1 cellular context compared by ENCODE assay signal in the genomic region with DNA sequence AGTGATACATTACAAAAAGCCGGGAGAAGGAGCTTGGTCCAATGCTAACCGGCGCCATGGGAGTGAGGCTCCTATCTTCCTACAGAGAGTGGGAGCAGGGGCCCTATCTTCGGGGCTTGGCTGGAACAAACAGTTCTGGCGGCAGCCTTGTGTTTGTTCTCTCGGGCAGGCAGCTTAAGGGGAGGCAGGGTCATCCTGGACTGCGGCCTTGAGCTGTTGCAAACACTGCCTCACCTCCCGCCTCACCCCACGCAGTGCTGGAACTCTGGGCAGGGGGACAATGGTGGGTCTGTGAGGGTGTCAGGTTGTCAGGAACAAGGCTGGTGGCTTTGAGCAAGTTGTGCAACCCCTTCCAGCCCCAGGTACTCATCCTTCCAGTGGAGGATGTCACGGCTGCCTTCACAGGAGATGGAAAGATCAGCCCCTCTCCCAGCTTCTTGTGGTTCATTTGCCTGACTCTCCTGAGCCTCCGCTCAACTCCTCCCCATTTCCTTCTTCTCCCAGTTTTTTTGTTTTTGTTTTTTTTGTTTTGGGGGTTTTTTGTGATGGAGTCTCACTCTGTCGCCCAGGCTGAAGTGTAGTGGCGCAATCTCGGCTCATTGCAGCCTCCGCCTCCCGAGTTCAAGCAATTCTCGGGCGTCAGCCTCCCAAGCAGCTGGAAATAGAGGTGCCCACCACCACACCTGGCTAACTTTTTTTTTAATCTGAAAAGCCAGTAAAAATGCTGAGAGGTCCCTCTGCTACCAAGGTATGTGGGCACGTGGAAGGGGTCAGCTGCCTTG.
TF ChIP-seq lines count a peak whose summit lies in the region.

No MANE protein-coding gene starts in this region.

TF ChIP-seq in HepG2, 621 proteins besides CTCF, POLR2A, EP300 and RAD21 (continued from another document and continues in another):
- TF ChIP-seq ZC3H4 (CRISPR knock-in tag; IDR thresholded peaks at IDR 0.05; ENCODE audit: borderline replicate concordance) (peak; percentile 38; the same call in 1 of the 2 replicates), ZNF12 (CRISPR knock-in tag; IDR thresholded peaks at IDR 0.05) (peak; percentile 61; the same call in 1 of the 2 replicates), ZNF619 (CRISPR knock-in tag; IDR thresholded peaks at IDR 0.05) (peak; percentile 84; the same call in 1 of the 2 replicates), KDM4B (CRISPR knock-in tag; IDR thresholded peaks at IDR 0.05) (peak; percentile 68; the same call in 1 of the 2 replicates), ZNF138 (CRISPR knock-in tag; IDR thresholded peaks at IDR 0.05; ENCODE audit: low read depth) (no peak; the same call in 1 of the 2 replicates), TOE1 (CRISPR knock-in tag; IDR thresholded peaks at IDR 0.05) (0 out of 2 replicates have a peak, but pooled peaks have one; percentile 50), ZNF543 (CRISPR knock-in tag; IDR thresholded peaks at IDR 0.05) (peak; percentile 69; the same call in 1 of the 2 replicates), SNRNP70 (IDR thresholded peaks at IDR 0.05; ENCODE audit: low read depth, low read length) (no peak), NFKBIZ (CRISPR knock-in tag; IDR thresholded peaks at IDR 0.05) (no peak), KLF6 (CRISPR knock-in tag; IDR thresholded peaks at IDR 0.05) (no peak), CENPX (CRISPR knock-in tag; IDR thresholded peaks at IDR 0.05) (no peak), NCOA2 (CRISPR knock-in tag; IDR thresholded peaks at IDR 0.05) (peak; percentile 97), NFRKB (IDR thresholded peaks at IDR 0.05) (no peak; the same call in 1 of the 2 replicates), ARNTL (CRISPR knock-in tag; IDR thresholded peaks at IDR 0.05) (peak; percentile 75; the same call in 1 of the 2 replicates), ZSCAN31 (CRISPR knock-in tag; IDR thresholded peaks at IDR 0.05; ENCODE audit: low read depth) (peak; percentile 84; the same call in 1 of the 2 replicates), WIZ (CRISPR knock-in tag; IDR thresholded peaks at IDR 0.05) (no peak), EEA1 (CRISPR knock-in tag; IDR thresholded peaks at IDR 0.05; ENCODE audit: borderline replicate concordance) (no peak), ZSCAN21 (CRISPR knock-in tag; IDR thresholded peaks at IDR 0.05; ENCODE audit: borderline replicate concordance) (peak; percentile 91), RARA (CRISPR knock-in tag; IDR thresholded peaks at IDR 0.05) (peak; percentile 91), ONECUT2 (CRISPR knock-in tag; IDR thresholded peaks at IDR 0.05) (no peak), ZMYM3 (CRISPR knock-in tag; IDR thresholded peaks at IDR 0.05) (peak; percentile 93), HES4 (CRISPR knock-in tag; IDR thresholded peaks at IDR 0.05; ENCODE audit: borderline replicate concordance) (peak; percentile 76; the same call in 1 of the 2 replicates), SIN3B (IDR thresholded peaks at IDR 0.05; ENCODE audit: low read length) (no peak), ZNF570 (CRISPR knock-in tag; IDR thresholded peaks at IDR 0.05; ENCODE audit: borderline replicate concordance) (no peak), ELF1 (CRISPR knock-in tag; IDR thresholded peaks at IDR 0.05) (peak; percentile 67), SP4 (CRISPR knock-in tag; IDR thresholded peaks at IDR 0.05) (peak; percentile 84), ZNF549 (CRISPR knock-in tag; IDR thresholded peaks at IDR 0.05) (no peak), KDM2A (CRISPR knock-in tag; IDR thresholded peaks at IDR 0.05; ENCODE audit: borderline replicate concordance, low read depth) (peak; percentile 55; the same call in 1 of the 2 replicates), ZBTB38 (CRISPR knock-in tag; IDR thresholded peaks at IDR 0.05) (peak; percentile 90), ZMYM2 (CRISPR knock-in tag; IDR thresholded peaks at IDR 0.05) (peak; percentile 66; the same call in 1 of the 2 replicates), TEAD3 (CRISPR knock-in tag; optimal IDR thresholded peaks at IDR 0.05; ENCODE audit: borderline replicate concordance) (peak; percentile 81), ZNF720 (CRISPR knock-in tag; IDR thresholded peaks at IDR 0.05) (no peak), RAD51 (IDR thresholded peaks at IDR 0.05; ENCODE audit: borderline replicate concordance) (no peak)
- TF ChIP-seq, protein P1, sequence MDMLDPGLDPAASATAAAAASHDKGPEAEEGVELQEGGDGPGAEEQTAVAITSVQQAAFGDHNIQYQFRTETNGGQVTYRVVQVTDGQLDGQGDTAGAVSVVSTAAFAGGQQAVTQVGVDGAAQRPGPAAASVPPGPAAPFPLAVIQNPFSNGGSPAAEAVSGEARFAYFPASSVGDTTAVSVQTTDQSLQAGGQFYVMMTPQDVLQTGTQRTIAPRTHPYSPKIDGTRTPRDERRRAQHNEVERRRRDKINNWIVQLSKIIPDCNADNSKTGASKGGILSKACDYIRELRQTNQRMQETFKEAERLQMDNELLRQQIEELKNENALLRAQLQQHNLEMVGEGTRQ (IDR thresholded peaks at IDR 0.05; ENCODE audit: low read depth, low read length), result no peak
- TF ChIP-seq, protein P1 (CRISPR knock-in tag; IDR thresholded peaks at IDR 0.05; ENCODE audit: borderline replicate concordance), result 0 out of 2 replicates have a peak, but pooled peaks have one; percentile 15
- TF ChIP-seq, protein P2, sequence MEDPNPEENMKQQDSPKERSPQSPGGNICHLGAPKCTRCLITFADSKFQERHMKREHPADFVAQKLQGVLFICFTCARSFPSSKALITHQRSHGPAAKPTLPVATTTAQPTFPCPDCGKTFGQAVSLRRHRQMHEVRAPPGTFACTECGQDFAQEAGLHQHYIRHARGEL (CRISPR knock-in tag; IDR thresholded peaks at IDR 0.05), result no peak
- TF ChIP-seq, protein P3, sequence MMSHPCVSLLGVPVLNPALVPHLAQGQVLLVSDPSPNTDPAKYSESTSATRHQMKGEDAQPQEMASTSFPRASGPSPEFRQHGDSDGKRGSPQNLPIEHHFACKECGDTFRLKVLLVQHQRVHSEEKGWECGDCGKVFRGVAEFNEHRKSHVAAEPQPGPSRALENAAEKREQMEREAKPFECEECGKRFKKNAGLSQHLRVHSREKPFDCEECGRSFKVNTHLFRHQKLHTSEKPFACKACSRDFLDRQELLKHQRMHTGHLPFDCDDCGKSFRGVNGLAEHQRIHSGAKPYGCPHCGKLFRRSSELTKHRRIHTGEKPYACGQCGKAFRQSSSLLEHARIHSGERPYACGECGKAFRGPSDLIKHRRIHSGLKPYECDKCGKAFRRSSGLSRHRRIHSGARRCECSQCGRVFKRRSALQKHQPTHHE (CRISPR knock-in tag; IDR thresholded peaks at IDR 0.05; ENCODE audit: borderline replicate concordance), result no peak; the same call in 1 of the 2 replicates
- TF ChIP-seq, protein P4, sequence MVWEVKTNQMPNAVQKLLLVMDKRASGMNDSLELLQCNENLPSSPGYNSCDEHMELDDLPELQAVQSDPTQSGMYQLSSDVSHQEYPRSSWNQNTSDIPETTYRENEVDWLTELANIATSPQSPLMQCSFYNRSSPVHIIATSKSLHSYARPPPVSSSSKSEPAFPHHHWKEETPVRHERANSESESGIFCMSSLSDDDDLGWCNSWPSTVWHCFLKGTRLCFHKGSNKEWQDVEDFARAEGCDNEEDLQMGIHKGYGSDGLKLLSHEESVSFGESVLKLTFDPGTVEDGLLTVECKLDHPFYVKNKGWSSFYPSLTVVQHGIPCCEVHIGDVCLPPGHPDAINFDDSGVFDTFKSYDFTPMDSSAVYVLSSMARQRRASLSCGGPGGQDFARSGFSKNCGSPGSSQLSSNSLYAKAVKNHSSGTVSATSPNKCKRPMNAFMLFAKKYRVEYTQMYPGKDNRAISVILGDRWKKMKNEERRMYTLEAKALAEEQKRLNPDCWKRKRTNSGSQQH (CRISPR knock-in tag; IDR thresholded peaks at IDR 0.05; ENCODE audit: low read depth), result peak; percentile 64; the same call in 1 of the 2 replicates
- TF ChIP-seq, protein P5, sequence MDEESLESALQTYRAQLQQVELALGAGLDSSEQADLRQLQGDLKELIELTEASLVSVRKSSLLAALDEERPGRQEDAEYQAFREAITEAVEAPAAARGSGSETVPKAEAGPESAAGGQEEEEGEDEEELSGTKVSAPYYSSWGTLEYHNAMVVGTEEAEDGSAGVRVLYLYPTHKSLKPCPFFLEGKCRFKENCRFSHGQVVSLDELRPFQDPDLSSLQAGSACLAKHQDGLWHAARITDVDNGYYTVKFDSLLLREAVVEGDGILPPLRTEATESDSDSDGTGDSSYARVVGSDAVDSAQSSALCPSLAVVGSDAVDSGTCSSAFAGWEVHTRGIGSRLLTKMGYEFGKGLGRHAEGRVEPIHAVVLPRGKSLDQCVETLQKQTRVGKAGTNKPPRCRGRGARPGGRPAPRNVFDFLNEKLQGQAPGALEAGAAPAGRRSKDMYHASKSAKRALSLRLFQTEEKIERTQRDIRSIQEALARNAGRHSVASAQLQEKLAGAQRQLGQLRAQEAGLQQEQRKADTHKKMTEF (CRISPR knock-in tag; IDR thresholded peaks at IDR 0.05), result peak; percentile 59
- TF ChIP-seq, protein P6, sequence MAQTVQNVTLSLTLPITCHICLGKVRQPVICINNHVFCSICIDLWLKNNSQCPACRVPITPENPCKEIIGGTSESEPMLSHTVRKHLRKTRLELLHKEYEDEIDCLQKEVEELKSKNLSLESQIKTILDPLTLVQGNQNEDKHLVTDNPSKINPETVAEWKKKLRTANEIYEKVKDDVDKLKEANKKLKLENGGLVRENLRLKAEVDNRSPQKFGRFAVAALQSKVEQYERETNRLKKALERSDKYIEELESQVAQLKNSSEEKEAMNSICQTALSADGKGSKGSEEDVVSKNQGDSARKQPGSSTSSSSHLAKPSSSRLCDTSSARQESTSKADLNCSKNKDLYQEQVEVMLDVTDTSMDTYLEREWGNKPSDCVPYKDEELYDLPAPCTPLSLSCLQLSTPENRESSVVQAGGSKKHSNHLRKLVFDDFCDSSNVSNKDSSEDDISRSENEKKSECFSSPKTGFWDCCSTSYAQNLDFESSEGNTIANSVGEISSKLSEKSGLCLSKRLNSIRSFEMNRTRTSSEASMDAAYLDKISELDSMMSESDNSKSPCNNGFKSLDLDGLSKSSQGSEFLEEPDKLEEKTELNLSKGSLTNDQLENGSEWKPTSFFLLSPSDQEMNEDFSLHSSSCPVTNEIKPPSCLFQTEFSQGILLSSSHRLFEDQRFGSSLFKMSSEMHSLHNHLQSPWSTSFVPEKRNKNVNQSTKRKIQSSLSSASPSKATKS (CRISPR knock-in tag; IDR thresholded peaks at IDR 0.05), result no peak
- TF ChIP-seq, protein P7, sequence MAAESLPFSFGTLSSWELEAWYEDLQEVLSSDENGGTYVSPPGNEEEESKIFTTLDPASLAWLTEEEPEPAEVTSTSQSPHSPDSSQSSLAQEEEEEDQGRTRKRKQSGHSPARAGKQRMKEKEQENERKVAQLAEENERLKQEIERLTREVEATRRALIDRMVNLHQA (CRISPR knock-in tag; IDR thresholded peaks at IDR 0.05), result no peak
- TF ChIP-seq, protein P8, sequence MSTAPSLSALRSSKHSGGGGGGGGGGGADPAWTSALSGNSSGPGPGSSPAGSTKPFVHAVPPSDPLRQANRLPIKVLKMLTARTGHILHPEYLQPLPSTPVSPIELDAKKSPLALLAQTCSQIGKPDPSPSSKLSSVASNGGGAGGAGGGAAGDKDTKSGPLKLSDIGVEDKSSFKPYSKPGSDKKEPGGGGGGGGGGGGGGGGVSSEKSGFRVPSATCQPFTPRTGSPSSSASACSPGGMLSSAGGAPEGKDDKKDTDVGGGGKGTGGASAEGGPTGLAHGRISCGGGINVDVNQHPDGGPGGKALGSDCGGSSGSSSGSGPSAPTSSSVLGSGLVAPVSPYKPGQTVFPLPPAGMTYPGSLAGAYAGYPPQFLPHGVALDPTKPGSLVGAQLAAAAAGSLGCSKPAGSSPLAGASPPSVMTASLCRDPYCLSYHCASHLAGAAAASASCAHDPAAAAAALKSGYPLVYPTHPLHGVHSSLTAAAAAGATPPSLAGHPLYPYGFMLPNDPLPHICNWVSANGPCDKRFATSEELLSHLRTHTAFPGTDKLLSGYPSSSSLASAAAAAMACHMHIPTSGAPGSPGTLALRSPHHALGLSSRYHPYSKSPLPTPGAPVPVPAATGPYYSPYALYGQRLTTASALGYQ (CRISPR knock-in tag; IDR thresholded peaks at IDR 0.05), result peak; percentile 44; the same call in 1 of the 2 replicates
- TF ChIP-seq, protein P9, sequence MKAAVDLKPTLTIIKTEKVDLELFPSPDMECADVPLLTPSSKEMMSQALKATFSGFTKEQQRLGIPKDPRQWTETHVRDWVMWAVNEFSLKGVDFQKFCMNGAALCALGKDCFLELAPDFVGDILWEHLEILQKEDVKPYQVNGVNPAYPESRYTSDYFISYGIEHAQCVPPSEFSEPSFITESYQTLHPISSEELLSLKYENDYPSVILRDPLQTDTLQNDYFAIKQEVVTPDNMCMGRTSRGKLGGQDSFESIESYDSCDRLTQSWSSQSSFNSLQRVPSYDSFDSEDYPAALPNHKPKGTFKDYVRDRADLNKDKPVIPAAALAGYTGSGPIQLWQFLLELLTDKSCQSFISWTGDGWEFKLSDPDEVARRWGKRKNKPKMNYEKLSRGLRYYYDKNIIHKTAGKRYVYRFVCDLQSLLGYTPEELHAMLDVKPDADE (CRISPR knock-in tag; IDR thresholded peaks at IDR 0.05), result no peak
- TF ChIP-seq, protein P10, sequence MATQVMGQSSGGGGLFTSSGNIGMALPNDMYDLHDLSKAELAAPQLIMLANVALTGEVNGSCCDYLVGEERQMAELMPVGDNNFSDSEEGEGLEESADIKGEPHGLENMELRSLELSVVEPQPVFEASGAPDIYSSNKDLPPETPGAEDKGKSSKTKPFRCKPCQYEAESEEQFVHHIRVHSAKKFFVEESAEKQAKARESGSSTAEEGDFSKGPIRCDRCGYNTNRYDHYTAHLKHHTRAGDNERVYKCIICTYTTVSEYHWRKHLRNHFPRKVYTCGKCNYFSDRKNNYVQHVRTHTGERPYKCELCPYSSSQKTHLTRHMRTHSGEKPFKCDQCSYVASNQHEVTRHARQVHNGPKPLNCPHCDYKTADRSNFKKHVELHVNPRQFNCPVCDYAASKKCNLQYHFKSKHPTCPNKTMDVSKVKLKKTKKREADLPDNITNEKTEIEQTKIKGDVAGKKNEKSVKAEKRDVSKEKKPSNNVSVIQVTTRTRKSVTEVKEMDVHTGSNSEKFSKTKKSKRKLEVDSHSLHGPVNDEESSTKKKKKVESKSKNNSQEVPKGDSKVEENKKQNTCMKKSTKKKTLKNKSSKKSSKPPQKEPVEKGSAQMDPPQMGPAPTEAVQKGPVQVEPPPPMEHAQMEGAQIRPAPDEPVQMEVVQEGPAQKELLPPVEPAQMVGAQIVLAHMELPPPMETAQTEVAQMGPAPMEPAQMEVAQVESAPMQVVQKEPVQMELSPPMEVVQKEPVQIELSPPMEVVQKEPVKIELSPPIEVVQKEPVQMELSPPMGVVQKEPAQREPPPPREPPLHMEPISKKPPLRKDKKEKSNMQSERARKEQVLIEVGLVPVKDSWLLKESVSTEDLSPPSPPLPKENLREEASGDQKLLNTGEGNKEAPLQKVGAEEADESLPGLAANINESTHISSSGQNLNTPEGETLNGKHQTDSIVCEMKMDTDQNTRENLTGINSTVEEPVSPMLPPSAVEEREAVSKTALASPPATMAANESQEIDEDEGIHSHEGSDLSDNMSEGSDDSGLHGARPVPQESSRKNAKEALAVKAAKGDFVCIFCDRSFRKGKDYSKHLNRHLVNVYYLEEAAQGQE (IDR thresholded peaks at IDR 0.05; ENCODE audit: borderline replicate concordance in 1 of 2, low read depth in 1 of 2, low read length in 2 of 2), result peak in 1 of 2 experiments; percentile 31; a peak in 1 of 4 replicates
